In the genomic region with DNA sequence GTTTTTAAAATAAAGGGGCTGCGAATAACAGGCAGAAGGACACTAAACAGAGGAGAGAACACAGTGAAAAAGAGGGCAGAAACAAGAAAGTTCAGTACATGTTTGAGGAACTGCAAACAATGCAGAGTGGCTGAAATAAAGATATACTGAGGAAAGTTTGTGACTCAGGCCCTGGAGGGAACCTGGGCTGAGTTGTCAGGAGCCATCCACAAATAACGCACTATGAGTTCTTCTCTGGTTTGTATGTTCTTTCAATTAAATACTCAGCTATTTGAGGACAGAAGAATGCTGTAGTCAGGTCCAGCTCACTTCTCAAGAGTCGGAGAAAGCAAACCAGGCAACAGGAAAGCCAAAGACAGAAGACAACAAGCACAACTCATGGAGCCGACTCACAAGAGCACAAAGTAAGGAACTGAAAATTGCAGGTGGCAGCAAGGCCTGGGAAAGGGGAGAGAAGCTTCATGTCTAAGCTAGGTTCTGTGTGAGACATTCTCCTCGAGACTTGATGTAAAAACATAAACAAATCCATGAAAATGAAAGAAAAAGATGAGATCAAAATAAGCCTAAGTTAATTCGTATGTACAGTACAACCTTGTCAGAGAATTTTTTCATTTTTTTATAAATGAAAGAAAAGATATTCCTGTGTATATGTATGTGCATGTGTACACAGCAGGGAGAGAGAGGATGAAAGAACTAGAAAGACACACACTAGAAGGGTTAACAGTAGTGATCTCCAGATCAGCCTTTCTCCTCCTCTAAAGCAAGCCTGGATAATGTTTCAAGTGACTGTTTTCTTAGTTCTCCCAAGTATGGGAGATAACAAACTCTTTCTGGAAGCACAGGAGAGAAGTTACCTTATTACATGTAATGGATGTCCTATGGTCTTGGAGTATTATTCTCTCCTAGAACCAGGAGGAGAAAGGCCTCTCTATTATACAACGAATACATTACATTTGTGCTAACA, we compare ENCODE assay signal across 24 cellular contexts. TPM values are rescaled to one million over a fixed set of nuclear protein-coding genes. Genes with fewer than 3 reads are reported as not detected.
DNase-seq lines count a peak whose midpoint lies in the region; ATAC-seq and TF ChIP-seq lines count a peak whose summit lies in the region.
"Had no signal": no experiment of that assay in that cellular context is flagged by ENCODE, and none has a peak within 500 bp of the region (broad histone marks: within the 10 kb centered on the region; RNA-seq: fewer than 3 reads in every experiment).

No MANE protein-coding gene starts in this region.

- H3K9me2 ChIP-seq in hepatocyte (replicated peaks; ENCODE audit: insufficient read depth) = no peaks in the 10 kb centered on the region

- WGBS in hepatocyte (ENCODE audit: low lambda C conversion rate, missing lambda C conversion rate) = 82% methylated on average over 7 of the region's 7 CpGs

- H3K4me3 ChIP-seq in HEK293 (ENCODE audit: low read depth, low read length) (no peak overlapping the region), hepatocyte (no peak overlapping the region), ascending aorta (no peak overlapping the region)
- H3K4me3 ChIP-seq: HAP-1, psoas muscle had no signal

- peaks cover 45% of the 10 kb centered on the region for H3K4me1 Mint-ChIP-seq in osteocyte (ENCODE audit: unreplicated experiment)
- H3K4me1 Mint-ChIP-seq: CD14-positive monocyte had no signal

- intact Hi-C loops in ascending aorta (cut with DNase I) = no loop called here

- no peak overlapping the region for H2AFZ ChIP-seq in hepatocyte

- H3K4me1 ChIP-seq in HEK293 (ENCODE audit: control insufficient read depth, insufficient read depth, low read length) (peaks cover 17% of the 10 kb centered on the region), hepatocyte (ENCODE audit: insufficient read depth) (peaks cover 24% of the 10 kb centered on the region), ascending aorta (peaks cover 0 to 3% of the 10 kb centered on the region in 2 donors)

- H3K79me2 ChIP-seq in hepatocyte = no peaks in the 10 kb centered on the region

- peak overlapping the region; percentile 42 for H3K4me2 ChIP-seq in hepatocyte

- H3K36me3 ChIP-seq in HEK293 (ENCODE audit: control insufficient read depth in 2 of 2, insufficient read depth in 1 of 2, low read length in 2 of 2) (no peaks in the 10 kb centered on the region), hepatocyte (replicated peaks; ENCODE audit: insufficient read depth, low read depth) (no peaks in the 10 kb centered on the region), ascending aorta (no peaks in the 10 kb centered on the region)
- H3K36me3 ChIP-seq: HAP-1 had no signal

- peaks cover 3% of the 10 kb centered on the region for H3K36me3 Mint-ChIP-seq in osteocyte (ENCODE audit: unreplicated experiment)
- H3K36me3 Mint-ChIP-seq: CD14-positive monocyte; naive thymus-derived CD8-positive, alpha-beta T cell had no signal

- H3K4me3 Mint-ChIP-seq in osteocyte (ENCODE audit: unreplicated experiment) = no peak overlapping the region
- H3K4me3 Mint-ChIP-seq: CD14-positive monocyte; naive thymus-derived CD8-positive, alpha-beta T cell had no signal

- POLR2A ChIA-PET in HEK293 (lab: Yijun Ruan, JAX) = no interaction called here

- H4K20me1 ChIP-seq in hepatocyte (ENCODE audit: insufficient read depth, poor library complexity, severe bottlenecking) = no peaks in the 10 kb centered on the region

- H3K9me3 ChIP-seq in HEK293 (ENCODE audit: control insufficient read depth, insufficient read depth, low read depth, low read length) = no peaks in the 10 kb centered on the region
- H3K9me3 ChIP-seq in hepatocyte (ENCODE audit: low read depth) = no peaks in the 10 kb centered on the region
- no peaks in the 10 kb centered on the region for H3K9me3 ChIP-seq in ascending aorta
- H3K9me3 ChIP-seq: HAP-1, psoas muscle had no signal

- H3K9me3 Mint-ChIP-seq in osteocyte (ENCODE audit: unreplicated experiment) = peaks cover 3% of the 10 kb centered on the region
- H3K9me3 Mint-ChIP-seq: naive thymus-derived CD8-positive, alpha-beta T cell had no signal

- DNase-seq in hepatocyte (ENCODE audit: low spot score) (no peak), osteocyte (ENCODE audit: extremely low spot score, unreplicated experiment) (no peak), substantia nigra (lab: John Stamatoyannopoulos, UW) (no peak), ascending aorta (ENCODE audit: low spot score in 2 of 2) (no peak), anterior cingulate cortex (lab: John Stamatoyannopoulos, UW) (no peak), hepatic stellate cell (ENCODE audit: low spot score) (no peak)
- DNase-seq: ACHN; activated CD4-positive, alpha-beta T cell treated with anti-CD3 and anti-CD28 coated beads, Interleukin-2, amount 50 U/mL, for 4 hours; activated gamma-delta T cell treated with Interleukin-2 at 50 U/mL for 16 hours; activated T-cell treated with anti-CD3 and anti-CD28 coated beads for 4 hours; amygdala; Kasumi-1; mammary epithelial cell; naive thymus-derived CD8-positive, alpha-beta T cell; NCI-H1417; NCI-H524 treated with DMSO at 0.1 percent for 48 hours; psoas muscle; stimulated activated CD8-positive, alpha-beta memory T cell treated with anti-CD3 and anti-CD28 coated beads, Interleukin-4, amount 100 ng/mL, for 48 hours had no signal

- no peaks in the 10 kb centered on the region for H3K27me3 ChIP-seq in hepatocyte
- no peaks in the 10 kb centered on the region for H3K27me3 ChIP-seq in ascending aorta

- no peaks in the 10 kb centered on the region for H3K27me3 Mint-ChIP-seq in osteocyte (ENCODE audit: unreplicated experiment)

- H3K27ac ChIP-seq in HEK293 (ENCODE audit: extremely low read depth, low read depth, low read length) = no peak overlapping the region
- H3K27ac ChIP-seq in hepatocyte = peak overlapping the region; percentile 41
- no peak overlapping the region for H3K27ac ChIP-seq in substantia nigra (ENCODE audit: low read depth, low read length, poor library complexity, severe bottlenecking)
- H3K27ac ChIP-seq in ascending aorta = no peak overlapping the region
- H3K27ac ChIP-seq: psoas muscle, VCaP had no signal

- no peak for TF ChIP-seq CTCF in HEK293 (tag by site-specific recombination; IDR thresholded peaks at IDR 0.05)
- TF ChIP-seq CTCF in hepatocyte (IDR thresholded peaks at IDR 0.05; ENCODE audit: poor library complexity) = no peak
- no peak for TF ChIP-seq CTCF in osteocyte (IDR thresholded peaks at IDR 0.05)
- no peak for TF ChIP-seq CTCF in ascending aorta (IDR thresholded peaks at IDR 0.05)

- H3K27ac Mint-ChIP-seq in osteocyte (ENCODE audit: unreplicated experiment) = peak overlapping the region; percentile 50
- H3K27ac Mint-ChIP-seq: naive thymus-derived CD8-positive, alpha-beta T cell had no signal

- ATAC-seq in SK-N-SH treated with all-trans-retinoic acid at 6 μM for 48 hours = peak; percentile 58
- ATAC-seq: naive thymus-derived CD8-positive, alpha-beta T cell; psoas muscle; Right ventricle myocardium inferior had no signal

- CTCF ChIA-PET in HEK293 (lab: Yijun Ruan, JAX) = interaction anchor here (0.5 to 1.1 kb wide), 2 partner anchors 22 to 1055 kb away, joined by 3 to 5 read pairs; no protein-coding TSS in a partner anchor

TF ChIP-seq in HEK293, 187 proteins besides CTCF, POLR2A, EP300 and RAD21:
- TF ChIP-seq ZNF266 (tag by site-specific recombination; IDR thresholded peaks at IDR 0.05; ENCODE audit: low read depth) (no peak), OSR2 (tag by site-specific recombination; IDR thresholded peaks at IDR 0.05) (no peak), ZNF670 (tag by site-specific recombination; IDR thresholded peaks at IDR 0.05; ENCODE audit: low read depth) (no peak), SETDB1 (IDR thresholded peaks at IDR 0.05; ENCODE audit: insufficient read length, low read length) (peak; percentile 19)
- TF ChIP-seq, protein P1, sequence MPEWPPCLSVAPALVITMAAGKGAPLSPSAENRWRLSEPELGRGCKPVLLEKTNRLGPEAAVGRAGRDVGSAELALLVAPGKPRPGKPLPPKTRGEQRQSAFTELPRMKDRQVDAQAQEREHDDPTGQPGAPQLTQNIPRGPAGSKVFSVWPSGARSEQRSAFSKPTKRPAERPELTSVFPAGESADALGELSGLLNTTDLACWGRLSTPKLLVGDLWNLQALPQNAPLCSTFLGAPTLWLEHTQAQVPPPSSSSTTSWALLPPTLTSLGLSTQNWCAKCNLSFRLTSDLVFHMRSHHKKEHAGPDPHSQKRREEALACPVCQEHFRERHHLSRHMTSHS (tag by site-specific recombination; IDR thresholded peaks at IDR 0.05) = no peak

TF ChIP-seq in SK-N-SH treated with all-trans-retinoic acid at 6 μM for 48 hours, 23 proteins besides CTCF, POLR2A, EP300 and RAD21:
- TF ChIP-seq TCF4 (CRISPR knock-in tag; IDR thresholded peaks at IDR 0.05; ENCODE audit: borderline replicate concordance) (no peak), ZNF70 (CRISPR knock-in tag; IDR thresholded peaks at IDR 0.05) (no peak)
- TF ChIP-seq, protein P2, sequence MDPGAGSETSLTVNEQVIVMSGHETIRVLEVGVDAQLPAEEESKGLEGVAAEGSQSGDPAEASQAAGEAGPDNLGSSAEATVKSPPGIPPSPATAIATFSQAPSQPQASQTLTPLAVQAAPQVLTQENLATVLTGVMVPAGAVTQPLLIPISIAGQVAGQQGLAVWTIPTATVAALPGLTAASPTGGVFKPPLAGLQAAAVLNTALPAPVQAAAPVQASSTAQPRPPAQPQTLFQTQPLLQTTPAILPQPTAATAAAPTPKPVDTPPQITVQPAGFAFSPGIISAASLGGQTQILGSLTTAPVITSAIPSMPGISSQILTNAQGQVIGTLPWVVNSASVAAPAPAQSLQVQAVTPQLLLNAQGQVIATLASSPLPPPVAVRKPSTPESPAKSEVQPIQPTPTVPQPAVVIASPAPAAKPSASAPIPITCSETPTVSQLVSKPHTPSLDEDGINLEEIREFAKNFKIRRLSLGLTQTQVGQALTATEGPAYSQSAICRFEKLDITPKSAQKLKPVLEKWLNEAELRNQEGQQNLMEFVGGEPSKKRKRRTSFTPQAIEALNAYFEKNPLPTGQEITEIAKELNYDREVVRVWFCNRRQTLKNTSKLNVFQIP (CRISPR knock-in tag; IDR thresholded peaks at IDR 0.05; ENCODE audit: borderline replicate concordance, low read depth) = no peak

RNA-seq across cellular contexts. Expression of gene CHN1, which starts 41.5 kb away (rescaled TPM):
- total RNA-seq in hepatocyte (19.2 and 29.0 TPM in 2 replicates), osteocyte (22.3 and 23.7 TPM in 2 replicates), ascending aorta (7.8 TPM)
- polyA plus RNA-seq in hepatocyte = 23.0 and 26.5 TPM in 2 replicates
- polyA plus RNA-seq: CD14-positive monocyte had no signal
